8 cellular contexts compared by ENCODE assay signal in genomic region chrX:71365876-71366673, GRCh38. TPM values are rescaled to one million over a fixed set of nuclear protein-coding genes. Genes with fewer than 3 reads are reported as not detected.
DNase-seq lines count a peak whose midpoint lies in the region; ATAC-seq and TF ChIP-seq lines count a peak whose summit lies in the region.

TSS of gene TAF1 (plus strand) at chrX:71366357. CDS start at chrX:71366375, 18 bp downstream.

- peak within 1 kb of the TSS; percentile 77 for H3K4me3 ChIP-seq in left ventricle myocardium inferior

- H3K4me1 ChIP-seq in left ventricle myocardium inferior: peaks cover 29% of the 10 kb centered on the region

- peak within 1 kb of the TSS; percentile 98 for H3K27ac Mint-ChIP-seq in progenitor cell of endocrine pancreas

- peak within 1 kb of the TSS; percentile 97 for H3K4me3 Mint-ChIP-seq in progenitor cell of endocrine pancreas (ENCODE audit: low read depth)

- peaks cover 9% of the 10 kb centered on the region for H3K36me3 ChIP-seq in left ventricle myocardium inferior

- ATAC-seq in GM18498 (IDR thresholded peaks at IDR 0.05; ENCODE audit: unreplicated experiment): peak; percentile 93
- ATAC-seq in HG02938 (IDR thresholded peaks at IDR 0.05; ENCODE audit: unreplicated experiment): peak; percentile 85

- no peaks in the 10 kb centered on the region for H3K9me3 ChIP-seq in left ventricle myocardium inferior (replicated peaks)

- no peak for TF ChIP-seq CTCF in left ventricle myocardium inferior (IDR thresholded peaks at IDR 0.05; ENCODE audit: borderline replicate concordance)
- no peak for TF ChIP-seq CTCF in progenitor cell of endocrine pancreas (IDR thresholded peaks at IDR 0.05; ENCODE audit: unreplicated experiment)

- DNase-seq in NCI-H187 (lab: John Stamatoyannopoulos, UW) (peak; percentile 73 to 90), T-helper 2 cell (peak; percentile 63 to 99 (median 88)), left ventricle myocardium inferior (peak; percentile 92), progenitor cell of endocrine pancreas (ENCODE audit: low spot score, unreplicated experiment) (peak; percentile 74), ureter (ENCODE audit: low spot score) (peak; percentile 95)

- intact Hi-C loops in left ventricle myocardium inferior (cut with micrococcal nuclease): no loop called here

- no peaks in the 10 kb centered on the region for H3K27me3 Mint-ChIP-seq in progenitor cell of endocrine pancreas

- peaks cover 3% of the 10 kb centered on the region for H3K36me3 Mint-ChIP-seq in progenitor cell of endocrine pancreas (ENCODE audit: insufficient read depth)

- H3K27me3 ChIP-seq in left ventricle myocardium inferior (ENCODE audit: low read depth): no peaks in the 10 kb centered on the region

- H3K9me3 Mint-ChIP-seq in progenitor cell of endocrine pancreas (ENCODE audit: low read depth): peaks cover 9% of the 10 kb centered on the region

- H3K27ac ChIP-seq in angular gyrus (ENCODE audit: low read depth, low read length) (peak within 1 kb of the TSS; percentile 84), left ventricle myocardium inferior (replicated peaks) (peak within 1 kb of the TSS; percentile 92)

- H3K4me1 Mint-ChIP-seq in progenitor cell of endocrine pancreas (ENCODE audit: low read depth): peaks cover 6% of the 10 kb centered on the region

RNA-seq across cellular contexts. Expression of gene TAF1, which starts in this region (rescaled TPM):
- total RNA-seq in left ventricle myocardium inferior (15.9 TPM), progenitor cell of endocrine pancreas (34.6 and 38.6 TPM in 2 replicates), ureter (82.3 TPM)

Comparison
In these comparisons a context has a peak if more than half of its experiments do, and no peak if none do; other contexts are left out.
1. Peak in every context shown above with its lines: DNase-seq, ATAC-seq, H3K4me3 ChIP-seq and H3K27ac ChIP-seq.